Comparison of ENCODE assay signal across 8 cellular contexts in genomic region chr17:67441052-67441738, GRCh38.
DNase-seq lines count a peak whose midpoint lies in the region; ATAC-seq and TF ChIP-seq lines count a peak whose summit lies in the region.

No MANE protein-coding gene starts in this region.

- TF ChIP-seq POLR2A in HCT116 (IDR thresholded peaks at IDR 0.05; ENCODE audit: borderline replicate concordance, extremely low read depth, insufficient read depth, insufficient read length) (no peak), lower leg skin (IDR thresholded peaks at IDR 0.05) (no peak)

- H3K4me2 ChIP-seq in HCT116 (ENCODE audit: low read length), result peak overlapping the region; percentile 85

- intact Hi-C loops in HCT116 (cut with micrococcal nuclease) (no loop called here), lower leg skin (cut with DNase I; ENCODE audit: low total_unique reads) (no loop called here)

- peak overlapping the region; percentile 25 to 48 for H3K4me3 ChIP-seq in HCT116 (replicated peaks in 1 of 2; ENCODE audit: low read depth in 1 of 2, low read length in 2 of 2)
- H3K4me3 ChIP-seq in lower leg skin (ENCODE audit: low read depth, poor library complexity, severe bottlenecking), result no peak overlapping the region

- H3K4me3 Mint-ChIP-seq in T-cell, result peak overlapping the region; percentile 65 to 81 (median 75)
- peak overlapping the region; percentile 85 for H3K4me3 Mint-ChIP-seq in activated naive CD8-positive, alpha-beta T cell treated with anti-CD3 and anti-CD28 coated beads, Interleukin-2, amount 50 U/mL, for 24 hours

- peak overlapping the region; percentile 34 for H2AFZ ChIP-seq in HCT116 (ENCODE audit: low read depth, low read length, poor library complexity, severe bottlenecking)

- H3K36me3 ChIP-seq in HCT116 (ENCODE audit: control insufficient read depth in 1 of 2, insufficient read depth in 2 of 2, low read length in 2 of 2), result no peaks in the 10 kb centered on the region

- no peaks in the 10 kb centered on the region for H3K27me3 ChIP-seq in HCT116 (ENCODE audit: insufficient read depth, low read length)

- H3K4me1 ChIP-seq in HCT116 (ENCODE audit: control insufficient read depth in 1 of 2, insufficient read depth in 2 of 2, low read length in 2 of 2), result peaks cover 13 to 40% of the 10 kb centered on the region in 2 experiments

- RAD21 ChIA-PET in HCT116 (lab: Charles Lee; ENCODE audit: low non-redundant PET in 1 of 2, low total read pairs in 2 of 2, uncharacterized antibody in 2 of 2, unreplicated experiment in 2 of 2), result interaction anchor here (0.5 to 2.2 kb wide), 9 partner anchors 10 to 66 kb away, joined by 3 to 9 read pairs (median 4); no protein-coding TSS in a partner anchor

- TF ChIP-seq RAD21 in HCT116 (IDR thresholded peaks at IDR 0.05; ENCODE audit: low read depth), result 0 out of 2 replicates have a peak, but pooled peaks have one; percentile 26

- no peaks in the 10 kb centered on the region for H3K27me3 Mint-ChIP-seq in T-cell
- no peaks in the 10 kb centered on the region for H3K27me3 Mint-ChIP-seq in activated naive CD8-positive, alpha-beta T cell treated with anti-CD3 and anti-CD28 coated beads, Interleukin-2, amount 50 U/mL, for 24 hours

- peak overlapping the region; percentile 48 for H3K27ac ChIP-seq in HCT116 (ENCODE audit: low read depth, low read length)

- H3K4me1 Mint-ChIP-seq in T-cell, result peaks cover 93 to 97% (median 93%) of the 10 kb centered on the region in 3 donors
- H3K4me1 Mint-ChIP-seq in activated naive CD8-positive, alpha-beta T cell treated with anti-CD3 and anti-CD28 coated beads, Interleukin-2, amount 50 U/mL, for 24 hours, result peaks cover 86% of the 10 kb centered on the region

- peaks cover 3% of the 10 kb centered on the region; the same call in 1 of the 2 replicates for H3K79me2 ChIP-seq in HCT116 (ENCODE audit: insufficient read depth, low read length)

- no peaks in the 10 kb centered on the region for H3K9me2 ChIP-seq in HCT116 (ENCODE audit: insufficient read depth)

- POLR2A ChIA-PET in HCT116 (lab: Charles Lee), result interaction anchor here (0.6 to 4.1 kb wide), 7 partner anchors 9 to 239 kb away, joined by 3 to 32 read pairs (median 5); no protein-coding TSS in a partner anchor
- POLR2A ChIA-PET in T-cell (lab: Charles Lee), result interaction anchor here (0.6 to 2.1 kb wide), 35 partner anchors 9 to 1090 kb away, joined by 3 to 13 read pairs (median 5); partner anchors contain the start of genes NOL11 (in 1 of the 2) and PITPNC1 (in 1 of the 2)

- H3K36me3 Mint-ChIP-seq in T-cell, result peaks cover 24% of the 10 kb centered on the region
- H3K36me3 Mint-ChIP-seq in activated naive CD8-positive, alpha-beta T cell treated with anti-CD3 and anti-CD28 coated beads, Interleukin-2, amount 50 U/mL, for 24 hours (ENCODE audit: low read depth), result peaks cover 3% of the 10 kb centered on the region

- DNase-seq in HCT116 (ENCODE audit: low read depth, low spot score) (peak; percentile 81), T-cell (peak; percentile 48 to 87 (median 73)), lower leg skin (ENCODE audit: low spot score in 2 of 2) (peak; percentile 19 to 83), superior temporal gyrus (ENCODE audit: extremely low spot score) (no peak), GM10266 (ENCODE audit: extremely low spot score) (no peak)
- DNase-seq in activated naive CD8-positive, alpha-beta T cell treated with anti-CD3 and anti-CD28 coated beads, Interleukin-2, amount 50 U/mL, for 24 hours, result peak; percentile 62
- peak; percentile 60 for DNase-seq in stimulated activated CD8-positive, alpha-beta memory T cell treated with anti-CD3 and anti-CD28 coated beads, Interleukin-12 subunit alpha, Interleukin-12 subunit beta, amount 100 ng/mL, for 4 hours (ENCODE audit: low read depth)

- peak overlapping the region; percentile 54 for H3K9ac ChIP-seq in HCT116 (ENCODE audit: low read length)

- 43 to 50% methylated on average over 15 of the region's 15 CpGs for WGBS in lower leg skin, 2 donors

- ATAC-seq in HCT116 (peak; percentile 92), T-cell (replicated peaks in 1 of 4) (peak; percentile 91 to 94 (median 93)), HG02588 (IDR thresholded peaks at IDR 0.05; ENCODE audit: unreplicated experiment) (no peak)
- peak; percentile 97 for ATAC-seq in activated naive CD8-positive, alpha-beta T cell treated with anti-CD3 and anti-CD28 coated beads, Interleukin-2, amount 50 U/mL, for 24 hours

- no peaks in the 10 kb centered on the region for H4K20me1 ChIP-seq in HCT116 (ENCODE audit: insufficient read depth)

- no peaks in the 10 kb centered on the region for H3K9me3 Mint-ChIP-seq in T-cell
- H3K9me3 Mint-ChIP-seq in activated naive CD8-positive, alpha-beta T cell treated with anti-CD3 and anti-CD28 coated beads, Interleukin-2, amount 50 U/mL, for 24 hours, result no peaks in the 10 kb centered on the region

- CTCF ChIA-PET in HCT116 (lab: Charles Lee), result interaction anchor here (0.7 to 1.7 kb wide), 6 partner anchors 9 to 67 kb away, joined by 3 to 9 read pairs (median 5); no protein-coding TSS in a partner anchor
- CTCF ChIA-PET in T-cell (lab: Charles Lee), result interaction anchor here (0.6 to 3.6 kb wide), 23 partner anchors 9 to 84 kb away, joined by 3 to 43 read pairs (median 6); partner anchors contain the start of gene PITPNC1 (in 1 of the 2)

- H3K9me3 ChIP-seq in HCT116 (ENCODE audit: control insufficient read depth in 1 of 2, insufficient read depth in 1 of 2, low read depth in 1 of 2, low read length in 2 of 2), result no peaks in the 10 kb centered on the region

- BruUV-seq in HCT116 (replicated peaks; lab: Mats Ljungman, UMichigan), result TSS peak; percentile 56

- no peak for TF ChIP-seq CTCF in HCT116 (IDR thresholded peaks at IDR 0.05 in 2 of 3, conservative IDR thresholded peaks at IDR 0.05 in 1 of 3; ENCODE audit: borderline replicate concordance in 1 of 3, insufficient read depth in 1 of 3, low read depth in 2 of 3, low read length in 2 of 3)
- TF ChIP-seq CTCF in lower leg skin (IDR thresholded peaks at IDR 0.05), result no peak
- TF ChIP-seq CTCF in GM10266 (IDR thresholded peaks at IDR 0.05; ENCODE audit: control insufficient read depth, insufficient read depth, low read depth, missing control alignments), result no peak

- peak overlapping the region; percentile 96 to 97 for H3K27ac Mint-ChIP-seq in T-cell
- peak overlapping the region; percentile 94 for H3K27ac Mint-ChIP-seq in activated naive CD8-positive, alpha-beta T cell treated with anti-CD3 and anti-CD28 coated beads, Interleukin-2, amount 50 U/mL, for 24 hours

TF ChIP-seq in HCT116, 20 proteins besides CTCF, POLR2A, EP300 and RAD21:
- TF ChIP-seq FOSL1 (IDR thresholded peaks at IDR 0.05; ENCODE audit: low read depth) (peak; percentile 90), EZH2phosphoT487 (IDR thresholded peaks at IDR 0.05; ENCODE audit: borderline replicate concordance) (no peak), YY1 (IDR thresholded peaks at IDR 0.05; ENCODE audit: extremely low read depth, insufficient replicate concordance, low read depth, low read length) (peak; percentile 39), SIN3A (IDR thresholded peaks at IDR 0.05; ENCODE audit: low read depth) (peak; percentile 62; the same call in 1 of the 2 replicates), MAX (IDR thresholded peaks at IDR 0.05) (peak; percentile 51; the same call in 1 of the 2 replicates), JUND (IDR thresholded peaks at IDR 0.05) (peak; percentile 89), SP1 (IDR thresholded peaks at IDR 0.05; ENCODE audit: low read depth) (peak; percentile 77), CBX3 (IDR thresholded peaks at IDR 0.05; ENCODE audit: low read depth) (peak; percentile 85), EZH2 (IDR thresholded peaks at IDR 0.05) (no peak), POLR2AphosphoS5 (IDR thresholded peaks at IDR 0.05; ENCODE audit: low read depth, low read length) (peak; percentile 49), SRF (IDR thresholded peaks at IDR 0.05; ENCODE audit: low read depth) (peak; percentile 60; the same call in 1 of the 2 replicates), ATF3 (IDR thresholded peaks at IDR 0.05) (no peak)
- TF ChIP-seq, protein P1, sequence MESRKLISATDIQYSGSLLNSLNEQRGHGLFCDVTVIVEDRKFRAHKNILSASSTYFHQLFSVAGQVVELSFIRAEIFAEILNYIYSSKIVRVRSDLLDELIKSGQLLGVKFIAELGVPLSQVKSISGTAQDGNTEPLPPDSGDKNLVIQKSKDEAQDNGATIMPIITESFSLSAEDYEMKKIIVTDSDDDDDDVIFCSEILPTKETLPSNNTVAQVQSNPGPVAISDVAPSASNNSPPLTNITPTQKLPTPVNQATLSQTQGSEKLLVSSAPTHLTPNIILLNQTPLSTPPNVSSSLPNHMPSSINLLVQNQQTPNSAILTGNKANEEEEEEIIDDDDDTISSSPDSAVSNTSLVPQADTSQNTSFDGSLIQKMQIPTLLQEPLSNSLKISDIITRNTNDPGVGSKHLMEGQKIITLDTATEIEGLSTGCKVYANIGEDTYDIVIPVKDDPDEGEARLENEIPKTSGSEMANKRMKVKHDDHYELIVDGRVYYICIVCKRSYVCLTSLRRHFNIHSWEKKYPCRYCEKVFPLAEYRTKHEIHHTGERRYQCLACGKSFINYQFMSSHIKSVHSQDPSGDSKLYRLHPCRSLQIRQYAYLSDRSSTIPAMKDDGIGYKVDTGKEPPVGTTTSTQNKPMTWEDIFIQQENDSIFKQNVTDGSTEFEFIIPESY (IDR thresholded peaks at IDR 0.05; ENCODE audit: extremely low read depth, insufficient replicate concordance, low read length), result no peak

Comparison
In these comparisons a context has a peak if more than half of its experiments do, and no peak if none do; other contexts are left out.
1. DNase-seq: peak in HCT116 (single experiment), T-cell (34 of 34), activated naive CD8-positive, alpha-beta T cell treated with anti-CD3 and anti-CD28 coated beads, Interleukin-2, amount 50 U/mL, for 24 hours (single experiment), lower leg skin (2 of 2) and stimulated activated CD8-positive, alpha-beta memory T cell treated with anti-CD3 and anti-CD28 coated beads, Interleukin-12 subunit alpha, Interleukin-12 subunit beta, amount 100 ng/mL, for 4 hours (single experiment); none in superior temporal gyrus (single experiment) and GM10266 (single experiment).